20 cellular contexts compared by ENCODE assay signal in genomic region chr6:96940322-96940721, GRCh38. TPM values are rescaled to one million over a fixed set of nuclear protein-coding genes. Genes with fewer than 3 reads are reported as not detected.
"Had no signal": no experiment of that assay in that cellular context is flagged by ENCODE, and none has a peak within 500 bp of the region (broad histone marks: within the 10 kb centered on the region; RNA-seq: fewer than 3 reads in every experiment).

No MANE protein-coding gene starts in this region.

- DNase-seq: activated CD4-positive, alpha-beta T cell treated with anti-CD3 and anti-CD28 coated beads, Interleukin-2, amount 50 U/mL, for 1 hour; activated CD8-positive, alpha-beta memory T cell treated with anti-CD3 and anti-CD28 coated beads, Interleukin-2, amount 50 U/mL, for 48 hours; central memory CD4-positive, alpha-beta T cell; dorsolateral prefrontal cortex; head of caudate nucleus; kidney; left lung; mammary epithelial cell; occipital lobe; stimulated activated CD4-positive, alpha-beta T cell treated with anti-CD3 and anti-CD28 coated beads, Interleukin-12 subunit alpha, Interleukin-12 subunit beta, amount 100 ng/mL, for 4 hours; stimulated activated CD4-positive, alpha-beta T cell treated with anti-CD3 and anti-CD28 coated beads, Interleukin-1b, Interleukin-23, amount 100 ng/mL, for 48 hours; stimulated activated CD8-positive, alpha-beta memory T cell treated with anti-CD3 and anti-CD28 coated beads, Interleukin-4, amount 100 ng/mL, for 48 hours; stimulated activated naive CD4-positive, alpha-beta T cell; T-helper 1 cell; T-helper 9 cell; thyroid gland had no signal

- ATAC-seq: activated CD4-positive, CD25-positive, alpha-beta regulatory T cell treated with anti-CD3 and anti-CD28 coated beads, Interleukin-2, amount 50 U/mL, for 24 hours; left lung had no signal

RNA-seq across cellular contexts. Expression of gene KLHL32, which starts 15.8 kb away (rescaled TPM):
- total RNA-seq: epithelial cell of proximal tubule, myocyte, posterior vena cava had no signal
